Comparison of ENCODE assay signal across 8 cellular contexts in genomic region chr1:115314765-115315164, GRCh38. TPM values are rescaled to one million over a fixed set of nuclear protein-coding genes. Genes with fewer than 3 reads are reported as not detected.
DNase-seq lines count a peak whose midpoint lies in the region; ATAC-seq, FAIRE-seq and TF ChIP-seq lines count a peak whose summit lies in the region.

No MANE protein-coding gene starts in this region.

- 31% methylated on average over 3 of the region's 3 CpGs for WGBS in esophagus muscularis mucosa
- 32 to 35% methylated on average over 3 of the region's 3 CpGs for WGBS in pancreas, 2 donors

- TF ChIP-seq CTCF in PC-9 (conservative IDR thresholded peaks at IDR 0.05), result no peak
- no peak for TF ChIP-seq CTCF in esophagus muscularis mucosa (IDR thresholded peaks at IDR 0.05)
- TF ChIP-seq CTCF in pancreas (IDR thresholded peaks at IDR 0.05), result no peak

- intact Hi-C loops in PC-9 (cut with micrococcal nuclease; ENCODE audit: unreplicated experiment), result no loop called here
- intact Hi-C loops in esophagus muscularis mucosa (cut with DNase I), result no loop called here
- intact Hi-C loops in pancreas (cut with DNase I), result no loop called here

- peak overlapping the region; percentile 53 for H3K4me2 ChIP-seq in PC-9

- H3K36me3 ChIP-seq in PC-9 (ENCODE audit: low read depth) (0 out of 2 replicates have a peak, but pooled peaks cover 5% of the 10 kb centered on the region), esophagus muscularis mucosa (no peaks in the 10 kb centered on the region), pancreas (no peaks in the 10 kb centered on the region)

- H2AFZ ChIP-seq in PC-9, result no peak overlapping the region

- no peak for TF ChIP-seq EP300 in esophagus muscularis mucosa (IDR thresholded peaks at IDR 0.05)

- H3K27me3 ChIP-seq in PC-9 (ENCODE audit: insufficient read depth, low read depth) (no peaks in the 10 kb centered on the region), esophagus muscularis mucosa (no peaks in the 10 kb centered on the region), pancreas (no peaks in the 10 kb centered on the region)

- H3K79me2 ChIP-seq in PC-9 (ENCODE audit: low read depth), result peaks cover 29% of the 10 kb centered on the region

- CTCF ChIA-PET in PC-9 (lab: Charles Lee), result interaction anchor here (0.6 to 1.2 kb wide), 5 partner anchors 17 to 1947 kb away, joined by 3 to 6 read pairs (median 4); no protein-coding TSS in a partner anchor

- peaks cover 21 to 26% of the 10 kb centered on the region in 2 donors for H3K27me3 Mint-ChIP-seq in effector memory CD8-positive, alpha-beta T cell

- H3K9me3 ChIP-seq in PC-9 (ENCODE audit: insufficient read depth, low read depth) (no peaks in the 10 kb centered on the region; the same call in 1 of the 2 replicates), esophagus muscularis mucosa (no peaks in the 10 kb centered on the region), pancreas (no peaks in the 10 kb centered on the region)

- H3K4me3 Mint-ChIP-seq in effector memory CD8-positive, alpha-beta T cell, result no peak overlapping the region

- POLR2A ChIA-PET in PC-9 (lab: Charles Lee; ENCODE audit: unreplicated experiment), result interaction anchor here (0.6 to 0.9 kb wide), 5 partner anchors 14 to 457 kb away, joined by 3 to 14 read pairs (median 6); no protein-coding TSS in a partner anchor

- FAIRE-seq in pancreas (lab: Jason Lieb, UNC), result no peak

- no peak overlapping the region for H3K27ac Mint-ChIP-seq in effector memory CD8-positive, alpha-beta T cell

- no peaks in the 10 kb centered on the region for H3K36me3 Mint-ChIP-seq in effector memory CD8-positive, alpha-beta T cell (ENCODE audit: insufficient read depth)

- H3F3A ChIP-seq in PC-9 (ENCODE audit: insufficient read depth, low read depth), result peaks cover 49% of the 10 kb centered on the region

- H3K4me3 ChIP-seq in PC-9 (peak overlapping the region; percentile 4; the same call in 1 of the 2 replicates), esophagus muscularis mucosa (no peak overlapping the region), pancreas (no peak overlapping the region)

- BruUV-seq in PC-9 (replicated peaks; lab: Mats Ljungman, UMichigan), result no TSS peak

- H3K4me1 Mint-ChIP-seq in effector memory CD8-positive, alpha-beta T cell (ENCODE audit: low read depth in 2 of 2), result no peaks in the 10 kb centered on the region

- peak; percentile 95 for DNase-seq in EL
- peak; percentile 69 to 97 for DNase-seq in PC-9
- DNase-seq in esophagus muscularis mucosa (ENCODE audit: extremely low spot score), result no peak
- DNase-seq in pancreas, result no peak
- no peak for DNase-seq in D341Med (ENCODE audit: low spot score)
- DNase-seq in NCI-H345 (lab: John Stamatoyannopoulos, UW), result no peak
- DNase-seq in effector memory CD8-positive, alpha-beta T cell, result no peak

- peaks cover 62% of the 10 kb centered on the region for H3K4me1 ChIP-seq in PC-9 (replicated peaks; ENCODE audit: insufficient read depth)
- H3K4me1 ChIP-seq in esophagus muscularis mucosa, result peaks cover 0 to 17% (median 13%) of the 10 kb centered on the region in 4 donors
- H3K4me1 ChIP-seq in pancreas, result peaks cover 0 to 9% (median 0%) of the 10 kb centered on the region in 3 donors

- TF ChIP-seq POLR2A in esophagus muscularis mucosa (IDR thresholded peaks at IDR 0.05; ENCODE audit: low read depth), result no peak

- H3K27ac ChIP-seq in PC-9 (peak overlapping the region; percentile 71), esophagus muscularis mucosa (replicated peaks in 1 of 4) (peak overlapping the region in 3 of 4 donors; percentile 19 to 66 (median 48)), pancreas (no peak overlapping the region)

- ATAC-seq in pancreas (peak in 3 of 4 donors; percentile 30 to 81 (median 56)), HG03159 (IDR thresholded peaks at IDR 0.05; ENCODE audit: unreplicated experiment) (no peak)
- no peak for ATAC-seq in effector memory CD8-positive, alpha-beta T cell (replicated peaks)

- no peaks in the 10 kb centered on the region for H4K20me1 ChIP-seq in PC-9 (ENCODE audit: insufficient read depth)

- H3K9me3 Mint-ChIP-seq in effector memory CD8-positive, alpha-beta T cell, result no peaks in the 10 kb centered on the region

- no peaks in the 10 kb centered on the region for H3K9me2 ChIP-seq in PC-9 (ENCODE audit: insufficient read depth)

RNA-seq across cellular contexts. Expression of gene NGF, which starts 23.3 kb away (rescaled TPM):
- 5.5 and 9.7 TPM in 2 replicates for total RNA-seq in PC-9 (2021)
- 1 to 10 TPM; 2.9 to 7.5 (median 3.8) TPM for total RNA-seq in esophagus muscularis mucosa
- total RNA-seq in pancreas, result under 1 TPM in 4 of 6 donors, not detected in 2; 0.25 to 0.72 (median 0.40) TPM
- 1 to 10 TPM in 1 of 2 donors, under 1 TPM in 1; 0.59 to 1.1 TPM for polyA plus RNA-seq in pancreas

Comparison
In these comparisons a context has a peak if more than half of its experiments do, and no peak if none do; other contexts are left out.
1. DNase-seq: peak in EL (single experiment) and PC-9 (2 of 2); none in esophagus muscularis mucosa (single experiment), pancreas (0 of 6), D341Med (single experiment), NCI-H345 (single experiment) and effector memory CD8-positive, alpha-beta T cell (0 of 3).
2. H3K27ac ChIP-seq: peak in PC-9 (single experiment) and esophagus muscularis mucosa (3 of 4); none in pancreas (0 of 4).
3. ATAC-seq: peak in pancreas (3 of 4); none in HG03159 (single experiment) and effector memory CD8-positive, alpha-beta T cell (single experiment).